Comparison of ENCODE assay signal across 8 cellular contexts in genomic region chr16:53502331-53503269, GRCh38. TPM values are rescaled to one million over a fixed set of nuclear protein-coding genes. Genes with fewer than 3 reads are reported as not detected.
DNase-seq lines count a peak whose midpoint lies in the region; ATAC-seq and TF ChIP-seq lines count a peak whose summit lies in the region.

AKTIP (minus strand) TSS chr16:53503209; CDS start chr16:53500259, 2,950 bp downstream.

- H3K4me3 ChIP-seq in HUES48 (ENCODE audit: low read depth, low read length): peak within 1 kb of the TSS; percentile 87
- H3K4me3 ChIP-seq in WI38 (ENCODE audit: low read depth, low read length): peak within 1 kb of the TSS; percentile 79
- peak within 1 kb of the TSS; percentile 71 to 98 (median 91) for H3K4me3 ChIP-seq in dorsolateral prefrontal cortex
- H3K4me3 ChIP-seq in liver (ENCODE audit: low read depth in 1 of 3, low read length in 3 of 3): peak within 1 kb of the TSS; percentile 76 to 93 (median 80)

- DNase-seq in Daoy (ENCODE audit: low read depth): peak; percentile 11
- peak in 3 of 10 donors; percentile 38 to 79 (median 73) for DNase-seq in dorsolateral prefrontal cortex
- peak; percentile 72 for DNase-seq in stimulated activated CD4-positive, alpha-beta T cell treated with anti-CD3 and anti-CD28 coated beads, Interleukin-4, amount 100 ng/mL, for 1 hour
- DNase-seq in SKM-1 (lab: John Stamatoyannopoulos, UW; ENCODE audit: unreplicated experiment): no peak

- H3K36me3 ChIP-seq in HUES48 (ENCODE audit: control insufficient read depth, insufficient read depth, low read length) (peaks cover 16% of the 10 kb centered on the region), liver (ENCODE audit: control insufficient read depth in 4 of 4, insufficient read depth in 3 of 4, low read depth in 1 of 4, low read length in 3 of 4) (peaks cover 0 to 5% (median under 1%) of the 10 kb centered on the region in 4 donors)

- peak; percentile 30 for ATAC-seq in GM21526 (IDR thresholded peaks at IDR 0.05; ENCODE audit: low FRiP score, unreplicated experiment)

- WGBS in liver: under 1% methylated on average over 76 of the region's 76 CpGs

- H3K4me1 ChIP-seq in HUES48 (ENCODE audit: control insufficient read depth, insufficient read depth, low read length) (peaks cover 18% of the 10 kb centered on the region), liver (ENCODE audit: control insufficient read depth in 4 of 4, insufficient read depth in 4 of 4, low read length in 3 of 4) (peaks cover 8 to 28% (median 25%) of the 10 kb centered on the region in 4 donors)

- H3K9me3 ChIP-seq in HUES48 (ENCODE audit: control insufficient read depth, insufficient read depth, low read length): no peaks in the 10 kb centered on the region
- no peaks in the 10 kb centered on the region for H3K9me3 ChIP-seq in liver (ENCODE audit: control insufficient read depth in 4 of 4, low read length in 3 of 4)

- TF ChIP-seq RAD21 in liver (IDR thresholded peaks at IDR 0.05): no peak

- H3K27me3 ChIP-seq in HUES48 (ENCODE audit: control insufficient read depth, insufficient read depth, low read length) (no peaks in the 10 kb centered on the region), dorsolateral prefrontal cortex (no peaks in the 10 kb centered on the region), liver (ENCODE audit: control insufficient read depth in 4 of 4, insufficient read depth in 4 of 4, low read length in 3 of 4) (no peaks in the 10 kb centered on the region)

- no peak for TF ChIP-seq CTCF in WI38 (IDR thresholded peaks at IDR 0.05; ENCODE audit: low read depth, low read length)
- TF ChIP-seq CTCF in dorsolateral prefrontal cortex (IDR thresholded peaks at IDR 0.05 in 54 of 56, conservative IDR thresholded peaks at IDR 0.05 in 2 of 56; ENCODE audit: low read depth in 1 of 56, partially characterized antibody in 56 of 56): peak in 4 of 56 donors; percentile 2 to 12 (median 8)
- no peak for TF ChIP-seq CTCF in liver (IDR thresholded peaks at IDR 0.05; ENCODE audit: low read depth, low read length, missing input control)

- H3K9ac ChIP-seq in HUES48 (ENCODE audit: low read depth, low read length) (peak within 1 kb of the TSS; percentile 38; the same call in 1 of the 2 replicates), liver (ENCODE audit: low read depth in 1 of 2, low read length in 2 of 2) (peak within 1 kb of the TSS; percentile 58 to 66)

- intact Hi-C loops in dorsolateral prefrontal cortex (cut with DNase I): loop anchor here (1.0 to 10.0 kb wide), 4 partner anchors 68 to 448 kb away; partner anchors contain the start of genes RBL2 (in 2 of the 2), CHD9 (in 1 of the 2) and CHD9NB (in 1 of the 2)

- H3K27ac ChIP-seq in HUES48 (ENCODE audit: low read depth, low read length) (peak within 1 kb of the TSS; percentile 86), dorsolateral prefrontal cortex (peak within 1 kb of the TSS; percentile 86 to 100 (median 98)), liver (ENCODE audit: low read depth in 1 of 2, low read length in 2 of 2) (peak within 1 kb of the TSS; percentile 73 to 79)

TF ChIP-seq in liver, 16 proteins besides CTCF, POLR2A, EP300 and RAD21:
- TF ChIP-seq ZBTB33 (IDR thresholded peaks at IDR 0.05): no peak
- TF ChIP-seq MAX (IDR thresholded peaks at IDR 0.05): no peak

RNA-seq across cellular contexts. Expression of gene AKTIP, which starts in this region (rescaled TPM):
- 7.6 and 14.1 TPM in 2 replicates for total RNA-seq in Daoy (2014; rRNA removed; shearing (Covaris generic))
- 100 to 1,000 TPM in 83 of 120 experiments, 10 to 100 TPM in 37; 80.9 to 138 (median 106) TPM for total RNA-seq in dorsolateral prefrontal cortex
- total RNA-seq in liver: 10 to 100 TPM in 1 of 2 donors, 1 to 10 TPM in 1; 7.5 to 47.1 TPM
- polyA plus RNA-seq in liver: 10 to 100 TPM; 20.1 to 20.7 TPM
